ENCODE assay signal across 9 cellular contexts in genomic region chr20:33947709-33948295, GRCh38. TPM values are rescaled to one million over a fixed set of nuclear protein-coding genes. Genes with fewer than 3 reads are reported as not detected.
A peak's percentile ranks its signal among the peaks of the same experiment; 100 is the strongest.
DNase-seq lines count a peak whose midpoint lies in the region; ATAC-seq and TF ChIP-seq lines count a peak whose summit lies in the region.
"Had no signal": no experiment of that assay in that cellular context is flagged by ENCODE, and none has a peak within 500 bp of the region (broad histone marks: within the 10 kb centered on the region; RNA-seq: fewer than 3 reads in every experiment).

No MANE protein-coding gene starts in this region.

- H3K9me3 ChIP-seq in transverse colon: peaks cover 10 to 14% of the 10 kb centered on the region in 2 donors

- no peaks in the 10 kb centered on the region for H3K4me1 ChIP-seq in transverse colon
- H3K4me1 ChIP-seq: SJSA1 had no signal

- no peak overlapping the region for H3K4me3 ChIP-seq in transverse colon
- H3K4me3 ChIP-seq: SJSA1 had no signal

- in situ Hi-C loops in transverse colon (cut with MboI; ENCODE audit: low pct_ligation_motif_present in 1 of 4, low pct_unique_long_range_greater_than_20kb in 1 of 4, low sequenced_read_pairs in 3 of 4): loop anchor here (25.0 kb wide), 1 partner anchor 114 kb away; no protein-coding TSS in a partner anchor

- no peaks in the 10 kb centered on the region for H3K27me3 ChIP-seq in transverse colon
- H3K27me3 ChIP-seq: SJSA1 had no signal

- no peak overlapping the region for H3K27ac ChIP-seq in RWPE1
- no peak overlapping the region for H3K27ac ChIP-seq in transverse colon
- H3K27ac ChIP-seq: SJSA1 had no signal

- TF ChIP-seq POLR2A in transverse colon (IDR thresholded peaks at IDR 0.05): no peak

- WGBS in transverse colon (ENCODE audit: low coverage in 1 of 2), 2 donors: 52 to 53% methylated on average over 2 of the region's 2 CpGs

- intact Hi-C loops in transverse colon (cut with DNase I; ENCODE audit: low total_unique reads): no loop called here

- POLR2A ChIA-PET in RWPE1 (lab: Yijun Ruan, JAX; ENCODE audit: low non-redundant PET): no interaction called here

- no peak; the same call in 1 of the 2 replicates for TF ChIP-seq CTCF in RWPE1 (conservative IDR thresholded peaks at IDR 0.05; ENCODE audit: low read depth)
- TF ChIP-seq CTCF in transverse colon (IDR thresholded peaks at IDR 0.05): peak; percentile 38 to 67 (median 48)

- no peaks in the 10 kb centered on the region for H3K36me3 ChIP-seq in transverse colon
- H3K36me3 ChIP-seq: SJSA1 had no signal

- no peak for TF ChIP-seq EP300 in transverse colon (IDR thresholded peaks at IDR 0.05; ENCODE audit: low read depth)

- peak; percentile 40 for DNase-seq in COLO668 (lab: John Stamatoyannopoulos, UW; ENCODE audit: unreplicated experiment)
- peak; percentile 41 for DNase-seq in HK-2 (ENCODE audit: unreplicated experiment)
- DNase-seq in RWPE1 (ENCODE audit: low spot score): peak; percentile 48
- peak; percentile 35 for DNase-seq in amniotic epithelial cell (ENCODE audit: low read depth)
- DNase-seq in left lobe of liver (ENCODE audit: low spot score): no peak
- DNase-seq in transverse colon: peak; percentile 38

- CTCF ChIA-PET in RWPE1 (lab: Yijun Ruan, JAX): no interaction called here

- ATAC-seq in left lobe of liver (peak; percentile 79), GM19395 (IDR thresholded peaks at IDR 0.05; ENCODE audit: unreplicated experiment) (no peak), GM21423 (IDR thresholded peaks at IDR 0.05; ENCODE audit: unreplicated experiment) (no peak)

RNA-seq across cellular contexts. Expression of gene RALY, which starts 45.9 kb away (rescaled TPM):
- 26.8 TPM for total RNA-seq in left lobe of liver
- 100 to 1,000 TPM in 3 of 4 donors, 10 to 100 TPM in 1; 71.6 to 166 (median 149) TPM for total RNA-seq in transverse colon
